Comparison of ENCODE assay signal across 9 cellular contexts in genomic region chr3:10783360-10784346, GRCh38. TPM values are rescaled to one million over a fixed set of nuclear protein-coding genes. Genes with fewer than 3 reads are reported as not detected.
DNase-seq lines count a peak whose midpoint lies in the region; ATAC-seq, FAIRE-seq and TF ChIP-seq lines count a peak whose summit lies in the region.
"Had no signal": no experiment of that assay in that cellular context is flagged by ENCODE, and none has a peak within 500 bp of the region (broad histone marks: within the 10 kb centered on the region; RNA-seq: fewer than 3 reads in every experiment).

No MANE protein-coding gene starts in this region.

- H3K27ac ChIP-seq in 22Rv1: no peak overlapping the region
- no peak overlapping the region for H3K27ac ChIP-seq in ascending aorta
- no peak overlapping the region for H3K27ac ChIP-seq in kidney (ENCODE audit: low read depth in 2 of 2, low read length in 2 of 2)
- H3K27ac ChIP-seq in testis: no peak overlapping the region

- ATAC-seq in HG03565 (IDR thresholded peaks at IDR 0.05; ENCODE audit: unreplicated experiment) (no peak), GM19467 (IDR thresholded peaks at IDR 0.05; ENCODE audit: unreplicated experiment) (no peak)

- no peak for TF ChIP-seq POLR2A in testis (IDR thresholded peaks at IDR 0.05)

- no peaks in the 10 kb centered on the region for H3K9me3 ChIP-seq in ascending aorta
- H3K9me3 ChIP-seq in kidney (ENCODE audit: control insufficient read depth in 1 of 2, low read length in 2 of 2): no peaks in the 10 kb centered on the region
- no peaks in the 10 kb centered on the region for H3K9me3 ChIP-seq in testis

- DNase-seq in D341Med (ENCODE audit: low spot score): peak; percentile 64
- peak; percentile 86 for DNase-seq in MV-4-11 (lab: John Stamatoyannopoulos, UW)
- no peak for DNase-seq in ascending aorta (ENCODE audit: low spot score in 2 of 2)
- no peak for DNase-seq in kidney
- peak; percentile 23 for DNase-seq in testis

- no peaks in the 10 kb centered on the region for H3K36me3 ChIP-seq in ascending aorta
- H3K36me3 ChIP-seq in kidney (ENCODE audit: control insufficient read depth in 1 of 2, insufficient read depth in 2 of 2, low read length in 2 of 2): no peaks in the 10 kb centered on the region
- H3K36me3 ChIP-seq in testis (ENCODE audit: low read depth, missing control alignments): no peaks in the 10 kb centered on the region

- TF ChIP-seq CTCF in 22Rv1 (IDR thresholded peaks at IDR 0.05) (peak; percentile 89), ascending aorta (IDR thresholded peaks at IDR 0.05) (peak; percentile 36 to 53 (median 37)), kidney (IDR thresholded peaks at IDR 0.05; ENCODE audit: borderline replicate concordance, extremely low read depth, insufficient read depth) (peak; percentile 67), testis (IDR thresholded peaks at IDR 0.05) (peak; percentile 41 to 86 (median 79))

- H3K9ac ChIP-seq in kidney (ENCODE audit: low read length in 2 of 2): no peak overlapping the region

- no peak for FAIRE-seq in kidney (lab: Jason Lieb, UNC)
- FAIRE-seq: endometrium had no signal

- intact Hi-C loops in ascending aorta (cut with DNase I): no loop called here
- intact Hi-C loops in kidney (cut with DNase I): no loop called here
- intact Hi-C loops in testis (cut with DNase I; ENCODE audit: low total_unique reads): no loop called here

- no peak overlapping the region for H3K4me3 ChIP-seq in ascending aorta
- H3K4me3 ChIP-seq in kidney (ENCODE audit: low read length in 2 of 2): no peak overlapping the region
- no peak overlapping the region for H3K4me3 ChIP-seq in testis

- H3K4me1 ChIP-seq in ascending aorta: no peaks in the 10 kb centered on the region
- no peaks in the 10 kb centered on the region for H3K4me1 ChIP-seq in kidney (ENCODE audit: control insufficient read depth in 1 of 2, insufficient read depth in 1 of 2, low read depth in 1 of 2, low read length in 2 of 2)
- no peaks in the 10 kb centered on the region for H3K4me1 ChIP-seq in testis

- H3K27me3 ChIP-seq in ascending aorta (no peaks in the 10 kb centered on the region), testis (no peaks in the 10 kb centered on the region)

- WGBS in testis, 2 donors: 35 to 38% methylated on average over 5 of the region's 5 CpGs

RNA-seq across cellular contexts. Expression of gene SLC6A11, which starts 32.4 kb away (rescaled TPM):
- total RNA-seq in ascending aorta: not detected
- total RNA-seq in kidney: 0.38 TPM
- not detected for polyA plus RNA-seq in kidney (ENCODE audit: insufficient read depth, low read depth, low replicate concordance)
- 1 to 10 TPM; 3.9 to 6.9 TPM for total RNA-seq in testis
- polyA plus RNA-seq in testis (ENCODE audit: insufficient read depth, low read depth, low replicate concordance): 2.0 TPM

Comparison
In these comparisons a context has a peak if more than half of its experiments do, and no peak if none do; other contexts are left out.
1. CTCF ChIP-seq: peak in every context shown above with its lines; median percentile 89 in 22Rv1; 79 in testis; 67 in kidney; 37 in ascending aorta.
2. DNase-seq: peak in D341Med (single experiment), MV-4-11 (single experiment) and testis (single experiment); none in ascending aorta (0 of 2) and kidney (single experiment).